Comparison of ENCODE assay signal across 8 cellular contexts in genomic region chr15:58182460-58183163, GRCh38. TPM values are rescaled to one million over a fixed set of nuclear protein-coding genes. Genes with fewer than 3 reads are reported as not detected.
DNase-seq lines count a peak whose midpoint lies in the region; ATAC-seq, FAIRE-seq and TF ChIP-seq lines count a peak whose summit lies in the region.

No MANE protein-coding gene starts in this region.

- WGBS in suprapubic skin, result 15% methylated on average over 9 of the region's 9 CpGs

- TF ChIP-seq POLR2A in endothelial cell of umbilical vein (IDR thresholded peaks at IDR 0.05; ENCODE audit: low read depth, low read length), result no peak
- TF ChIP-seq POLR2A in suprapubic skin (IDR thresholded peaks at IDR 0.05), result no peak

- H3K4me3 ChIP-seq in WERI-Rb-1 (ENCODE audit: low read depth, low read length) (no peak overlapping the region), endothelial cell of umbilical vein (replicated peaks in 1 of 3; ENCODE audit: insufficient read depth in 1 of 3, low read depth in 1 of 3, low read length in 3 of 3) (no peak overlapping the region), suprapubic skin (no peak overlapping the region)

- CTCF ChIA-PET in endothelial cell of umbilical vein (lab: Charles Lee), result interaction anchor here (0.7 to 9.3 kb wide), 20 partner anchors 9 to 450 kb away, joined by 3 to 72 read pairs (median 7); partner anchors contain the start of gene ALDH1A2

- peak; percentile 97 for TF ChIP-seq CTCF in WERI-Rb-1 (IDR thresholded peaks at IDR 0.05; ENCODE audit: low read depth, low read length)
- TF ChIP-seq CTCF in endothelial cell of umbilical vein (IDR thresholded peaks at IDR 0.05; ENCODE audit: extremely low read depth in 1 of 2, insufficient read depth in 1 of 2, low read depth in 1 of 2, low read length in 2 of 2), result peak; percentile 83 to 93
- TF ChIP-seq CTCF in suprapubic skin (IDR thresholded peaks at IDR 0.05), result peak; percentile 36 to 71

- BruUV-seq in endothelial cell of umbilical vein (replicated peaks; lab: Mats Ljungman, UMichigan), result no TSS peak

- H3K27ac ChIP-seq in WERI-Rb-1 (no peak overlapping the region), endothelial cell of umbilical vein (ENCODE audit: insufficient read depth, low read depth, low read length) (no peak overlapping the region), suprapubic skin (no peak overlapping the region)

- dilution Hi-C loops in endothelial cell of umbilical vein (cut with MboI; ENCODE audit: extremely low pct_ligation_motif_present, low sequenced_read_pairs), result no loop called here

- H3K36me3 ChIP-seq in WERI-Rb-1 (no peaks in the 10 kb centered on the region), endothelial cell of umbilical vein (ENCODE audit: control insufficient read depth in 2 of 2, extremely low read depth in 1 of 2, insufficient read depth in 2 of 2, low read length in 2 of 2) (no peaks in the 10 kb centered on the region), suprapubic skin (no peaks in the 10 kb centered on the region)

- H4K20me1 ChIP-seq in endothelial cell of umbilical vein (replicated peaks; ENCODE audit: control insufficient read depth, extremely low read depth, insufficient read depth, low read length), result no peaks in the 10 kb centered on the region

- POLR2A ChIA-PET in endothelial cell of umbilical vein (lab: Charles Lee), result no interaction called here

- H3K4me2 ChIP-seq in endothelial cell of umbilical vein (ENCODE audit: insufficient read depth, low read length), result no peak overlapping the region

- FAIRE-seq in endothelial cell of umbilical vein (lab: Jason Lieb, UNC), result peak; percentile 81

- intact Hi-C loops in Right ventricle myocardium inferior (cut with DNase I), result loop anchor here (1.0 to 5.0 kb wide), 3 partner anchors 67 to 445 kb away; no protein-coding TSS in a partner anchor
- intact Hi-C loops in cardiac septum (cut with DNase I), result loop anchor here (10.0 kb wide), 3 partner anchors 68 to 438 kb away; no protein-coding TSS in a partner anchor
- intact Hi-C loops in endothelial cell of umbilical vein (cut with micrococcal nuclease), result loop anchor here (1.0 kb wide), 8 partner anchors 67 to 621 kb away; no protein-coding TSS in a partner anchor

- no peaks in the 10 kb centered on the region for H3K27me3 ChIP-seq in WERI-Rb-1 (ENCODE audit: insufficient read depth, low read depth, severe bottlenecking)
- no peaks in the 10 kb centered on the region for H3K27me3 ChIP-seq in endothelial cell of umbilical vein (ENCODE audit: control insufficient read depth in 2 of 2, insufficient read depth in 2 of 2, low read length in 2 of 2)
- H3K27me3 ChIP-seq in suprapubic skin, result no peaks in the 10 kb centered on the region

- no peaks in the 10 kb centered on the region for H3K9me1 ChIP-seq in endothelial cell of umbilical vein (replicated peaks; ENCODE audit: control insufficient read depth, extremely low read depth, insufficient read depth, low read length)

- H3K79me2 ChIP-seq in endothelial cell of umbilical vein (ENCODE audit: control insufficient read depth, insufficient read depth, low read length), result no peaks in the 10 kb centered on the region

- peak; percentile 88 for ATAC-seq in Right ventricle myocardium inferior
- no peak for ATAC-seq in HG02623 (IDR thresholded peaks at IDR 0.05; ENCODE audit: unreplicated experiment)

- H3K4me1 ChIP-seq in endothelial cell of umbilical vein (ENCODE audit: control insufficient read depth, extremely low read depth, insufficient read depth, low read length) (peaks cover 20% of the 10 kb centered on the region), suprapubic skin (no peaks in the 10 kb centered on the region)

- DNase-seq in Right ventricle myocardium inferior (ENCODE audit: missing footprints) (no peak), cardiac septum (ENCODE audit: low spot score) (no peak), NAMALWA (ENCODE audit: low spot score) (peak; percentile 50), WERI-Rb-1 (peak; percentile 59), endothelial cell of umbilical vein (ENCODE audit: low read depth, low spot score) (peak; percentile 76), midbrain (lab: John Stamatoyannopoulos, UW) (peak; percentile 64), suprapubic skin (ENCODE audit: low spot score in 2 of 2) (no peak)

- H3K9me3 ChIP-seq in WERI-Rb-1 (ENCODE audit: severe bottlenecking), result no peaks in the 10 kb centered on the region
- H3K9me3 ChIP-seq in endothelial cell of umbilical vein (replicated peaks; ENCODE audit: control insufficient read depth, insufficient read depth, low read length), result no peaks in the 10 kb centered on the region
- no peaks in the 10 kb centered on the region for H3K9me3 ChIP-seq in suprapubic skin

- TF ChIP-seq EP300 in suprapubic skin (IDR thresholded peaks at IDR 0.05), result no peak

- H2AFZ ChIP-seq in endothelial cell of umbilical vein (ENCODE audit: low read depth, low read length), result no peak overlapping the region

- no peak overlapping the region for H3K9ac ChIP-seq in endothelial cell of umbilical vein (replicated peaks; ENCODE audit: extremely low read depth, insufficient read depth, low read length)

TF ChIP-seq in endothelial cell of umbilical vein, 7 proteins besides CTCF, POLR2A, EP300 and RAD21:
- no peak for TF ChIP-seq GATA2 (IDR thresholded peaks at IDR 0.05; ENCODE audit: insufficient read depth, insufficient read length, low read depth, low read length)
- no peak for TF ChIP-seq FOS (IDR thresholded peaks at IDR 0.05; ENCODE audit: borderline replicate concordance, insufficient read depth, low read length)
- no peak for TF ChIP-seq EZH2 (IDR thresholded peaks at IDR 0.05; ENCODE audit: borderline replicate concordance, low read depth, low read length, severe bottlenecking)
- no peak for TF ChIP-seq MYC (IDR thresholded peaks at IDR 0.05; ENCODE audit: low read depth, low read length)
- no peak for TF ChIP-seq POLR2AphosphoS5 (IDR thresholded peaks at IDR 0.05; ENCODE audit: insufficient read depth, low read depth, low read length)
- TF ChIP-seq MAX (IDR thresholded peaks at IDR 0.05; ENCODE audit: insufficient read depth, insufficient read length), result no peak
- TF ChIP-seq JUN (IDR thresholded peaks at IDR 0.05; ENCODE audit: borderline replicate concordance, insufficient read depth, insufficient read length, low read depth), result no peak

RNA-seq across cellular contexts. Expression of gene AQP9, which starts 44.4 kb away (rescaled TPM):
- 1.5 TPM for total RNA-seq in Right ventricle myocardium inferior
- 2.9 TPM for total RNA-seq in cardiac septum
- not detected in 2 replicates for total RNA-seq in endothelial cell of umbilical vein
- polyA plus RNA-seq in endothelial cell of umbilical vein, result not detected in 2 replicates
- not detected in 2 replicates for polyA plus RNA-seq in endothelial cell of umbilical vein (2011; cell fraction: cytosol; rRNA removed)
- not detected in 2 replicates for polyA plus RNA-seq in endothelial cell of umbilical vein (2011; cell fraction: nucleus; rRNA removed)
- polyA plus RNA-seq in endothelial cell of umbilical vein (2012), result not detected in 2 replicates
- polyA minus RNA-seq in endothelial cell of umbilical vein, result not detected in 2 replicates
- not detected for polyA minus RNA-seq in endothelial cell of umbilical vein (2011; cell fraction: cytosol; rRNA and poly(A)+ RNA removed)
- not detected in 2 replicates for polyA minus RNA-seq in endothelial cell of umbilical vein (2011; cell fraction: nucleus; rRNA and poly(A)+ RNA removed)
- total RNA-seq in suprapubic skin, result 10 to 100 TPM in 3 of 4 donors, 1 to 10 TPM in 1; 7.6 to 49.0 (median 32.7) TPM

Comparison
In these comparisons a context has a peak if more than half of its experiments do, and no peak if none do; other contexts are left out.
1. DNase-seq: peak in NAMALWA (single experiment), WERI-Rb-1 (single experiment), endothelial cell of umbilical vein (single experiment) and midbrain (single experiment); none in Right ventricle myocardium inferior (single experiment), cardiac septum (single experiment) and suprapubic skin (0 of 2).
2. Peak in every context shown above with its lines, with median percentiles within 50 percentile points of each other: CTCF ChIP-seq.